ENCODE assay signal across 17 cellular contexts in the genomic region with DNA sequence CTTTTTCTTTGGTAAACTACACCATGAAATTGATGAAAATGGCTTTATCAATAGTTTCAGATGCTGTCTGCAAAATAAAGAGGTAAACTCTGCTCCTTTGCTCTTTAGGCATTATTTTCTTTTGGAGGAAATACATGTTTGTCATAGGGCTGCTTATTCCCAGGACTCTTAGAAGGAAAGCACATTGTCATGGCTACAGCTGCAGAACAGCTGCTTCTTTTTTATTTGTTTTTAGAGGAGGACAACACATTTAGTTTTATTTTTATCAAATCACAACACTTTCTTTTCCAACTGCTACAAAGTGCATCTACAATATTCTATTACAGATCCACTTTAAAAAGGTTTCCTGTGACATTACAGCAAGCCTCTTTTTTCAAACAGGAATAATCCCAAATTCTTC. TPM values are rescaled to one million over a fixed set of nuclear protein-coding genes. Genes with fewer than 3 reads are reported as not detected.
DNase-seq lines count a peak whose midpoint lies in the region; ATAC-seq and TF ChIP-seq lines count a peak whose summit lies in the region.
"Had no signal": no experiment of that assay in that cellular context is flagged by ENCODE, and none has a peak within 500 bp of the region (broad histone marks: within the 10 kb centered on the region; RNA-seq: fewer than 3 reads in every experiment).

No MANE protein-coding gene starts in this region.

- H3K4me3 ChIP-seq in fibroblast of lung (replicated peaks in 1 of 4; ENCODE audit: control extremely low read depth in 1 of 4, insufficient read depth in 1 of 4, low read depth in 3 of 4, low read length in 4 of 4), result no peak overlapping the region
- no peak overlapping the region for H3K4me3 ChIP-seq in vagina
- no peak overlapping the region for H3K4me3 ChIP-seq in trophoblast cell (ENCODE audit: low read depth, low read length)
- no peak overlapping the region for H3K4me3 ChIP-seq in mammary epithelial cell (replicated peaks in 1 of 3; ENCODE audit: insufficient read depth in 1 of 3, low read depth in 2 of 3, low read length in 3 of 3)

- CTCF ChIA-PET in mammary epithelial cell (lab: Charles Lee; ENCODE audit: low non-redundant PET), result no interaction called here

- H4K91ac ChIP-seq in trophoblast cell (ENCODE audit: low read depth, low read length), result no peak overlapping the region

- no TSS peak for BruUV-seq in mammary epithelial cell (replicated peaks; lab: Mats Ljungman, UMichigan)

- no peak overlapping the region for H2BK5ac ChIP-seq in trophoblast cell (ENCODE audit: low read depth, low read length, poor library complexity)

- H3K4ac ChIP-seq in trophoblast cell (ENCODE audit: low read depth, low read length), result no peak overlapping the region

- H3K27me3 ChIP-seq in fibroblast of lung (ENCODE audit: control insufficient read depth, insufficient read depth, low read length) (no peaks in the 10 kb centered on the region), vagina (no peaks in the 10 kb centered on the region), trophoblast cell (ENCODE audit: insufficient read depth, low read length) (no peaks in the 10 kb centered on the region), mammary epithelial cell (ENCODE audit: insufficient read depth, low read length) (no peaks in the 10 kb centered on the region)

- H2AFZ ChIP-seq in fibroblast of lung (ENCODE audit: low read length) (no peak overlapping the region), trophoblast cell (ENCODE audit: insufficient read depth, low read length, poor library complexity) (no peak overlapping the region), mammary epithelial cell (ENCODE audit: low read depth, low read length) (no peak overlapping the region)

- H3K36me3 ChIP-seq in fibroblast of lung (ENCODE audit: control insufficient read depth, insufficient read depth, low read length) (no peaks in the 10 kb centered on the region), vagina (no peaks in the 10 kb centered on the region), trophoblast cell (ENCODE audit: control insufficient read depth in 1 of 2, insufficient read depth in 2 of 2, low read length in 2 of 2) (no peaks in the 10 kb centered on the region), mammary epithelial cell (ENCODE audit: insufficient read depth, low read length) (no peaks in the 10 kb centered on the region)

- H3K4me2 ChIP-seq in fibroblast of lung (ENCODE audit: extremely low read depth, insufficient read depth, low read length), result peak overlapping the region; percentile 25
- H3K4me2 ChIP-seq in trophoblast cell (ENCODE audit: low read length), result no peak overlapping the region
- no peak overlapping the region for H3K4me2 ChIP-seq in mammary epithelial cell (ENCODE audit: insufficient read depth, low read depth, low read length)

- H4K20me1 ChIP-seq in fibroblast of lung (ENCODE audit: control insufficient read depth, extremely low read depth, insufficient read depth, low read length), result no peaks in the 10 kb centered on the region
- no peaks in the 10 kb centered on the region for H4K20me1 ChIP-seq in mammary epithelial cell (ENCODE audit: insufficient read depth, low read length)

- H3K27ac ChIP-seq in fibroblast of lung (ENCODE audit: insufficient read depth, low read length) (no peak overlapping the region), vagina (peak overlapping the region; percentile 66), trophoblast cell (ENCODE audit: low read depth, low read length) (no peak overlapping the region), mammary epithelial cell (ENCODE audit: insufficient read depth, low read depth, low read length) (no peak overlapping the region)

- H3K9me3 ChIP-seq in fibroblast of lung (ENCODE audit: control insufficient read depth, insufficient read depth, low read depth, low read length) (no peaks in the 10 kb centered on the region), vagina (no peaks in the 10 kb centered on the region), trophoblast cell (ENCODE audit: insufficient read depth, low read depth, low read length) (no peaks in the 10 kb centered on the region), mammary epithelial cell (replicated peaks; ENCODE audit: insufficient read depth, low read length) (no peaks in the 10 kb centered on the region)

- H3K4me1 ChIP-seq in fibroblast of lung (ENCODE audit: control insufficient read depth, extremely low read depth, insufficient read depth, low read length) (no peaks in the 10 kb centered on the region), vagina (peaks cover 9% of the 10 kb centered on the region), trophoblast cell (ENCODE audit: control insufficient read depth in 1 of 2, insufficient read depth in 2 of 2, low read length in 2 of 2) (no peaks in the 10 kb centered on the region), mammary epithelial cell (ENCODE audit: insufficient read depth, low read length) (no peaks in the 10 kb centered on the region)

- no peaks in the 10 kb centered on the region for H3K36me3 Mint-ChIP-seq in HFFc6 (ENCODE audit: low read depth)
- H3K36me3 Mint-ChIP-seq: CD14-positive monocyte had no signal

- no peak overlapping the region for H3K23ac ChIP-seq in trophoblast cell (ENCODE audit: low read length)

- H3K9ac ChIP-seq in fibroblast of lung (ENCODE audit: insufficient read depth, low read length) (no peak overlapping the region), trophoblast cell (ENCODE audit: low read length) (no peak overlapping the region), mammary epithelial cell (ENCODE audit: insufficient read depth, low read length) (no peak overlapping the region)

- no peaks in the 10 kb centered on the region for H3K9me3 Mint-ChIP-seq in HFFc6

- no peak overlapping the region for H2AK5ac ChIP-seq in trophoblast cell (ENCODE audit: low read length)

- in situ Hi-C loops in mammary epithelial cell (cut with MboI; ENCODE audit: low sequenced_read_pairs in 2 of 2), result no loop called here

- dilution Hi-C loops in mammary epithelial cell (cut with HindIII; ENCODE audit: low sequenced_read_pairs), result no loop called here

- no peaks in the 10 kb centered on the region for H3K79me1 ChIP-seq in trophoblast cell (ENCODE audit: low read length)

- H3K4me1 Mint-ChIP-seq in HFFc6 (ENCODE audit: low read depth), result peaks cover 15% of the 10 kb centered on the region

- H3K4me3 Mint-ChIP-seq in HFFc6, result no peak overlapping the region
- H3K4me3 Mint-ChIP-seq: CD14-positive monocyte had no signal

- DNase-seq in left ventricle myocardium superior (no peak), left cardiac atrium (no peak), fibroblast of lung (ENCODE audit: low read depth in 2 of 2) (peak in 1 of 2 donors; percentile 28), myocyte (ENCODE audit: low read depth) (peak; percentile 56), vagina (ENCODE audit: extremely low spot score in 2 of 2) (no peak), trophoblast cell (no peak), mammary epithelial cell (no peak), HFFc6 (no peak)
- DNase-seq: DMS 273 treated with DMSO at 0.1 percent for 48 hours, GF-D8, GOT3, KBM-7, NCI-H1436, NCI-H2081 treated with DMSO at 0.1 percent for 48 hours, NCI-H510A, NCI-H82 had no signal

- no peak overlapping the region for H3K18ac ChIP-seq in trophoblast cell (ENCODE audit: low read length)

- no peak overlapping the region for H2BK12ac ChIP-seq in trophoblast cell (ENCODE audit: low read length)

- no peak overlapping the region for H2BK120ac ChIP-seq in trophoblast cell (ENCODE audit: insufficient read depth, low read length, poor library complexity)

- H3K27ac Mint-ChIP-seq in HFFc6, result no peak overlapping the region
- H3K27ac Mint-ChIP-seq: CD14-positive monocyte had no signal

- H3K79me2 ChIP-seq in fibroblast of lung (ENCODE audit: control insufficient read depth, insufficient read depth, low read length) (no peaks in the 10 kb centered on the region), trophoblast cell (ENCODE audit: control insufficient read depth, insufficient read depth, low read length, poor library complexity) (no peaks in the 10 kb centered on the region), mammary epithelial cell (ENCODE audit: insufficient read depth, low read length) (no peaks in the 10 kb centered on the region)

- TF ChIP-seq POLR2A in vagina (IDR thresholded peaks at IDR 0.05), result no peak

- no peak for TF ChIP-seq CTCF in fibroblast of lung (conservative IDR thresholded peaks at IDR 0.05 in 1 of 2, IDR thresholded peaks at IDR 0.05 in 1 of 2; ENCODE audit: low read depth in 1 of 2, low read length in 2 of 2)
- TF ChIP-seq CTCF in vagina (IDR thresholded peaks at IDR 0.05), result no peak
- no peak for TF ChIP-seq CTCF in mammary epithelial cell (conservative IDR thresholded peaks at IDR 0.05 in 1 of 2, IDR thresholded peaks at IDR 0.05 in 1 of 2; ENCODE audit: extremely low read depth in 1 of 2, insufficient read depth in 1 of 2, low read depth in 1 of 2, low read length in 2 of 2)
- TF ChIP-seq CTCF in HFFc6 (IDR thresholded peaks at IDR 0.05), result no peak

- ATAC-seq in left ventricle myocardium superior, result peak; percentile 34
- no peak for ATAC-seq in left cardiac atrium

- no peak overlapping the region for H4K12ac ChIP-seq in trophoblast cell (ENCODE audit: low read depth, low read length)

- H3K27me3 Mint-ChIP-seq in HFFc6 (ENCODE audit: insufficient read depth), result peaks cover 27% of the 10 kb centered on the region

- intact Hi-C loops in left ventricle myocardium superior (cut with micrococcal nuclease), result no loop called here
- intact Hi-C loops in left cardiac atrium (cut with DNase I), result no loop called here
- intact Hi-C loops in vagina (cut with DNase I), result no loop called here
- intact Hi-C loops in mammary epithelial cell (cut with micrococcal nuclease), result no loop called here

- H4K8ac ChIP-seq in trophoblast cell (ENCODE audit: low read depth, low read length), result no peak overlapping the region

- H3K14ac ChIP-seq in trophoblast cell (ENCODE audit: low read length), result no peak overlapping the region

RNA-seq across cellular contexts. Expression of gene HPF1, which starts 12.7 kb away (rescaled TPM):
- total RNA-seq in left ventricle myocardium superior (20.2 TPM), left cardiac atrium (10 to 100 TPM; 16.9 to 22.6 TPM), fibroblast of lung (14.0 and 19.3 TPM in 2 replicates), myocyte (33.3 and 49.2 TPM in 2 replicates), vagina (15.2 TPM), mammary epithelial cell (10 to 100 TPM; 14.7 to 20.0 TPM)
- polyA plus RNA-seq in fibroblast of lung (35.3 and 37.9 TPM in 2 replicates), mammary epithelial cell (14.9 TPM)
- polyA plus RNA-seq in fibroblast of lung (2012), result 27.9 and 34.4 TPM in 2 replicates
- polyA minus RNA-seq in fibroblast of lung (ENCODE audit: low replicate concordance) (not detected in 2 replicates), mammary epithelial cell (10.5 TPM)
- 13.7 TPM for polyA plus RNA-seq in myocyte (2012)
- polyA plus RNA-seq in trophoblast cell (2013), result 33.5 and 36.4 TPM in 2 replicates
- 10 to 100 TPM; 25.5 to 33.9 (median 31.0) TPM for total RNA-seq in HFFc6 (2021; fragmentation: NEBNext Ultra II Directional; extraction: Animal tissue kit (Norgen Biotek cat#: 25700))
